Comparison of ENCODE assay signal across 16 cellular contexts in the genomic region with DNA sequence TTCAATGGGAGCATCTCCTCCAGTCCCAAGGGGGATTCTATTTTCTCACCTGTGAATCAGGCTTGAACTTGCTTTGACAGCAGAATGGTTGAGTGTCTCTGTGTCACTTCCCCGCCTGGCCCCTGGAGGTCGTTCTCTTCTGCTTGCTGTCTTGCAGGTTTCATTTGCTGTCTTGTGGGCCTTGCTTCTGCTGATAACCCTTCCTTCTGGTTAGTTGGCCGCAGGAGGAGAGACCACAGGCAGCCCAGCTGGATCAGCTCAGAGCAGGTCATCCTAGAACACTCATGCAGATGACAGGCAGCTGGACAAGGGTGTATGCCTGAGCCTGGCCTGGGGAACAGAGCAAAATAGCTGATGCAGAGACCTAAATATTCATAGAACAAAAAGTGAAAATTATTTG.
DNase-seq lines count a peak whose midpoint lies in the region; ATAC-seq and TF ChIP-seq lines count a peak whose summit lies in the region.
"Had no signal": no experiment of that assay in that cellular context is flagged by ENCODE, and none has a peak within 500 bp of the region (broad histone marks: within the 10 kb centered on the region; RNA-seq: fewer than 3 reads in every experiment).

No MANE protein-coding gene starts in this region.

- H3K27me3 Mint-ChIP-seq in WTC11 (ENCODE audit: low read depth): no peaks in the 10 kb centered on the region
- H3K27me3 Mint-ChIP-seq in naive thymus-derived CD8-positive, alpha-beta T cell: peaks cover 0 to 33% (median 5%) of the 10 kb centered on the region in 5 donors

- H3K4me1 Mint-ChIP-seq in WTC11: no peaks in the 10 kb centered on the region
- H3K4me1 Mint-ChIP-seq in naive thymus-derived CD8-positive, alpha-beta T cell: no peaks in the 10 kb centered on the region
- H3K4me1 Mint-ChIP-seq: activated B cell treated with CpG ODN at 0.5 μM for 24 hours; activated naive CD8-positive, alpha-beta T cell treated with anti-CD3 and anti-CD28 coated beads, Interleukin-2, amount 50 U/mL, for 24 hours had no signal

- CTCF ChIA-PET in WTC11 (lab: Charles Lee): interaction anchor here (0.9 kb wide), 1 partner anchor 51 kb away, joined by 3 read pairs; no protein-coding TSS in a partner anchor

- POLR2A ChIA-PET in WTC11 (lab: Charles Lee): no interaction called here
- POLR2A ChIA-PET in naive thymus-derived CD8-positive, alpha-beta T cell (lab: Charles Lee): no interaction called here

- ATAC-seq in HG02798 (IDR thresholded peaks at IDR 0.05; ENCODE audit: poor library complexity, unreplicated experiment) (peak; percentile 44), WTC11 (peak; percentile 92), HG03159 (IDR thresholded peaks at IDR 0.05; ENCODE audit: unreplicated experiment) (no peak)
- ATAC-seq in naive thymus-derived CD8-positive, alpha-beta T cell: no peak
- ATAC-seq: activated naive CD8-positive, alpha-beta T cell treated with anti-CD3 and anti-CD28 coated beads, Interleukin-2, amount 50 U/mL, for 24 hours; esophagus mucosa; psoas muscle had no signal

- no peaks in the 10 kb centered on the region for H3K36me3 Mint-ChIP-seq in WTC11
- no peaks in the 10 kb centered on the region for H3K36me3 Mint-ChIP-seq in naive thymus-derived CD8-positive, alpha-beta T cell

- no peak overlapping the region for H3K27ac Mint-ChIP-seq in WTC11
- H3K27ac Mint-ChIP-seq in naive thymus-derived CD8-positive, alpha-beta T cell: no peak overlapping the region
- H3K27ac Mint-ChIP-seq: activated B cell treated with CpG ODN at 0.5 μM for 24 hours; activated naive CD8-positive, alpha-beta T cell treated with anti-CD3 and anti-CD28 coated beads, Interleukin-2, amount 50 U/mL, for 24 hours had no signal

- DNase-seq in WTC11 (ENCODE audit: low spot score): peak; percentile 66
- peak; percentile 77 for DNase-seq in left kidney (ENCODE audit: low read depth, low spot score)
- no peak for DNase-seq in naive thymus-derived CD8-positive, alpha-beta T cell
- no peak for DNase-seq in SKM-1 (lab: John Stamatoyannopoulos, UW; ENCODE audit: unreplicated experiment)
- no peak for DNase-seq in SK-N-DZ (ENCODE audit: low spot score)
- DNase-seq: activated B cell treated with CpG ODN at 0.5 μM for 24 hours; activated naive CD8-positive, alpha-beta T cell treated with anti-CD3 and anti-CD28 coated beads, Interleukin-2, amount 50 U/mL, for 24 hours; DMS 273 treated with DMSO at 0.1 percent for 48 hours; NCI-H2081 treated with DMSO at 0.1 percent for 48 hours; NCI-H82; psoas muscle; upper lobe of left lung had no signal

- H3K9me3 Mint-ChIP-seq in WTC11: peaks cover 3% of the 10 kb centered on the region; the same call in 1 of the 2 replicates
- peaks cover 0 to 2% (median 0%) of the 10 kb centered on the region in 9 donors for H3K9me3 Mint-ChIP-seq in naive thymus-derived CD8-positive, alpha-beta T cell
- H3K9me3 Mint-ChIP-seq: activated B cell treated with CpG ODN at 0.5 μM for 24 hours; activated naive CD8-positive, alpha-beta T cell treated with anti-CD3 and anti-CD28 coated beads, Interleukin-2, amount 50 U/mL, for 24 hours had no signal

- H3K4me3 Mint-ChIP-seq in WTC11: no peak overlapping the region
- no peak overlapping the region for H3K4me3 Mint-ChIP-seq in naive thymus-derived CD8-positive, alpha-beta T cell
- H3K4me3 Mint-ChIP-seq: activated B cell treated with CpG ODN at 0.5 μM for 24 hours; activated naive CD8-positive, alpha-beta T cell treated with anti-CD3 and anti-CD28 coated beads, Interleukin-2, amount 50 U/mL, for 24 hours had no signal

- peak; percentile 32; the same call in 1 of the 2 replicates for TF ChIP-seq CTCF in GM12874 (IDR thresholded peaks at IDR 0.05; ENCODE audit: insufficient read depth, low read depth, low read length)
- no peak for TF ChIP-seq CTCF in WTC11 (IDR thresholded peaks at IDR 0.05)

TF ChIP-seq in WTC11, 78 proteins besides CTCF, POLR2A, EP300 and RAD21:
- no peak for TF ChIP-seq ZSCAN18 (CRISPR knock-in tag; IDR thresholded peaks at IDR 0.05)
- no peak for TF ChIP-seq MXD4 (CRISPR knock-in tag; IDR thresholded peaks at IDR 0.05; ENCODE audit: borderline replicate concordance)
- TF ChIP-seq ZNF416 (CRISPR knock-in tag; IDR thresholded peaks at IDR 0.05): no peak
- TF ChIP-seq KAT7 (CRISPR knock-in tag; IDR thresholded peaks at IDR 0.05; ENCODE audit: borderline replicate concordance): no peak
- TF ChIP-seq ZNF396 (CRISPR knock-in tag; IDR thresholded peaks at IDR 0.05; ENCODE audit: borderline replicate concordance): no peak
- no peak for TF ChIP-seq ZNF532 (CRISPR knock-in tag; IDR thresholded peaks at IDR 0.05; ENCODE audit: borderline replicate concordance)
- no peak for TF ChIP-seq SMAD3 (CRISPR knock-in tag; IDR thresholded peaks at IDR 0.05; ENCODE audit: borderline replicate concordance)
- no peak for TF ChIP-seq ETV6 (CRISPR knock-in tag; IDR thresholded peaks at IDR 0.05)
TF ChIP-seq in WTC11: peak in this region for 0.

Comparison
In these comparisons a context has a peak if more than half of its experiments do, and no peak if none do; other contexts are left out.
1. ATAC-seq: peak in HG02798 (single experiment) and WTC11 (single experiment); none in naive thymus-derived CD8-positive, alpha-beta T cell (0 of 2) and HG03159 (single experiment).
2. DNase-seq: peak in WTC11 (single experiment) and left kidney (single experiment); none in naive thymus-derived CD8-positive, alpha-beta T cell (0 of 10), SKM-1 (single experiment) and SK-N-DZ (single experiment).